ENCODE assay signal across 20 cellular contexts in genomic region chr14:69901113-69901951, GRCh38. TPM values are rescaled to one million over a fixed set of nuclear protein-coding genes. Genes with fewer than 3 reads are reported as not detected.
DNase-seq lines count a peak whose midpoint lies in the region.
"Had no signal": no experiment of that assay in that cellular context is flagged by ENCODE, and none has a peak within 500 bp of the region (broad histone marks: within the 10 kb centered on the region; RNA-seq: fewer than 3 reads in every experiment).

No MANE protein-coding gene starts in this region.

- DNase-seq in DMS 273 (lab: John Stamatoyannopoulos, UW; ENCODE audit: unreplicated experiment) (peak; percentile 51), DMS 273 treated with DMSO at 0.1 percent for 48 hours (lab: John Stamatoyannopoulos, UW) (no peak), astrocyte of the hippocampus (ENCODE audit: low read depth, low spot score) (peak; percentile 17), fibroblast of the conjunctiva (ENCODE audit: low read depth) (peak; percentile 32), Kasumi-1 (lab: John Stamatoyannopoulos, UW) (no peak), occipital lobe (lab: John Stamatoyannopoulos, UW) (no peak), NCI-H2107 (lab: John Stamatoyannopoulos, UW) (no peak)
- DNase-seq: activated CD4-positive, alpha-beta memory T cell treated with anti-CD3 and anti-CD28 coated beads for 36 hours; activated naive CD8-positive, alpha-beta T cell treated with anti-CD3 and anti-CD28 coated beads for 36 hours; activated T-cell treated with anti-CD3 and anti-CD28 coated beads, Interleukin-2, amount 50 U/mL, for 48 hours; C1 segment of cervical spinal cord; DMS153; effector CD4-positive, alpha-beta T cell; naive thymus-derived CD4-positive, alpha-beta T cell; NCI-H1105 treated with DMSO at 0.1 percent for 48 hours; T-cell; thyroid gland had no signal

- H3K27ac ChIP-seq in temporal lobe (ENCODE audit: low read depth, low read length) = peak overlapping the region; percentile 13
- H3K27ac ChIP-seq: 22Rv1, parathyroid adenoma, thyroid gland had no signal

RNA-seq across cellular contexts. Expression of gene SMOC1, which starts 22.1 kb away (rescaled TPM):
- total RNA-seq in temporal lobe (22.6 TPM), occipital lobe (18.6 TPM)
- total RNA-seq: activated CD4-positive, alpha-beta memory T cell treated with anti-CD3 and anti-CD28 coated beads for 36 hours; activated naive CD8-positive, alpha-beta T cell treated with anti-CD3 and anti-CD28 coated beads for 36 hours; T-cell had no signal

Comparison
In these comparisons a context has a peak if more than half of its experiments do, and no peak if none do; other contexts are left out.
1. DNase-seq: peak in DMS 273 (single experiment), astrocyte of the hippocampus (single experiment) and fibroblast of the conjunctiva (single experiment); none in DMS 273 treated with DMSO at 0.1 percent for 48 hours (single experiment), Kasumi-1 (0 of 2), occipital lobe (single experiment) and NCI-H2107 (single experiment).